1 cellular context compared by ENCODE assay signal in the genomic region with DNA sequence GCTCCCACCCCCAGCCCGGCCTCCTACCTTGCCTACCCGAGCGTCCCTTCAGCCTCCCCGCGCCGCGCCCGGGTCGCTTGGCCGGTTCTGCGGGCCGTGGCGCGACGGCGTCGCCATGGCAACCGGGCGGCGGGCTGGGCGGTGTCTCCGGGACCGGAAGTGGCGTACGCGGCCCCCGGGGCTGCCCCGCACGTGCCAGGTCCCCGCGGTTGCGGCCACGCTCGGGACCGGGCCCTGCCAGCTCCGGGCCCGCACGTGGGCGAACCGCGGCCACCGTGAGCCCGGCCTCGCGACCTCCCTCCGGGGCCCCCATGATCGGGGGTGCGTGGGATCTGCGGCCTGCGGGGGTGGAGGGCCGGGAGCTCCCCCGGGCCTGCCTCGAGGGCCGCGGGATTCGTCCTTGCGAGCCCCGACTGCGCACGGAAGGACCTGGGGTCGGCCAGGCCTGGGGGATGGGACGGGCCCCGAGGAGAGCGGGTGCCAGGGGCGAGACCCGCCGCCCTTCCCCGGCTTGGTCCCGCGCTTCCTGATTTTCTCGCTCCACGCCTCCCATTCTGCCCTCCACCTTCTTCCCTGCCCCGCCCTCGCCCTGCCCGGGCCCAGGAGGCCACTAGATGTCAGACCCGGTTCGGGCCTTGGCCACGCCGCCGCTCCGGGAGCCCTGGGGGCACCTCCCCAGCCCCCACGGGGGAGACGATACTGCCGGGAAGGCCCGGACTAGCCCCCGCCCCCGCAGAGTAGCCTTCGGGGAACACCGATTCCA.
TF ChIP-seq lines count a peak whose summit lies in the region.

Gene CYB561 (minus strand): TSS at position 89 of the 763 bp plus-strand sequence. CDS start 8,759 bp downstream, outside the sequence.

TF ChIP-seq in HepG2, 621 proteins besides CTCF, POLR2A, EP300 and RAD21 (continued from another document):
- TF ChIP-seq IRF1 (CRISPR knock-in tag; IDR thresholded peaks at IDR 0.05; ENCODE audit: low read depth), result no peak
- TF ChIP-seq THAP11 (CRISPR knock-in tag; IDR thresholded peaks at IDR 0.05), result 0 out of 2 replicates have a peak, but pooled peaks have one; percentile 6
- peak; percentile 68 for TF ChIP-seq RFX1 (IDR thresholded peaks at IDR 0.05)
- TF ChIP-seq ZNF329 (CRISPR knock-in tag; IDR thresholded peaks at IDR 0.05; ENCODE audit: low read depth), result 0 out of 2 replicates have a peak, but pooled peaks have one; percentile 73
- no peak for TF ChIP-seq TOE1 (CRISPR knock-in tag; IDR thresholded peaks at IDR 0.05)
- peak; percentile 0 for TF ChIP-seq AGO1 (IDR thresholded peaks at IDR 0.05; ENCODE audit: low read depth, low read length, poor library complexity, severe bottlenecking)
- TF ChIP-seq RFX3 (CRISPR knock-in tag; IDR thresholded peaks at IDR 0.05), result peak; percentile 53; the same call in 1 of the 2 replicates
- TF ChIP-seq, protein P1, sequence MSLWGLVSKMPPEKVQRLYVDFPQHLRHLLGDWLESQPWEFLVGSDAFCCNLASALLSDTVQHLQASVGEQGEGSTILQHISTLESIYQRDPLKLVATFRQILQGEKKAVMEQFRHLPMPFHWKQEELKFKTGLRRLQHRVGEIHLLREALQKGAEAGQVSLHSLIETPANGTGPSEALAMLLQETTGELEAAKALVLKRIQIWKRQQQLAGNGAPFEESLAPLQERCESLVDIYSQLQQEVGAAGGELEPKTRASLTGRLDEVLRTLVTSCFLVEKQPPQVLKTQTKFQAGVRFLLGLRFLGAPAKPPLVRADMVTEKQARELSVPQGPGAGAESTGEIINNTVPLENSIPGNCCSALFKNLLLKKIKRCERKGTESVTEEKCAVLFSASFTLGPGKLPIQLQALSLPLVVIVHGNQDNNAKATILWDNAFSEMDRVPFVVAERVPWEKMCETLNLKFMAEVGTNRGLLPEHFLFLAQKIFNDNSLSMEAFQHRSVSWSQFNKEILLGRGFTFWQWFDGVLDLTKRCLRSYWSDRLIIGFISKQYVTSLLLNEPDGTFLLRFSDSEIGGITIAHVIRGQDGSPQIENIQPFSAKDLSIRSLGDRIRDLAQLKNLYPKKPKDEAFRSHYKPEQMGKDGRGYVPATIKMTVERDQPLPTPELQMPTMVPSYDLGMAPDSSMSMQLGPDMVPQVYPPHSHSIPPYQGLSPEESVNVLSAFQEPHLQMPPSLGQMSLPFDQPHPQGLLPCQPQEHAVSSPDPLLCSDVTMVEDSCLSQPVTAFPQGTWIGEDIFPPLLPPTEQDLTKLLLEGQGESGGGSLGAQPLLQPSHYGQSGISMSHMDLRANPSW (CRISPR knock-in tag; IDR thresholded peaks at IDR 0.05; ENCODE audit: borderline replicate concordance), result no peak
- no peak for TF ChIP-seq SNAPC5 (CRISPR knock-in tag; IDR thresholded peaks at IDR 0.05; ENCODE audit: borderline replicate concordance)
- TF ChIP-seq, protein P2, sequence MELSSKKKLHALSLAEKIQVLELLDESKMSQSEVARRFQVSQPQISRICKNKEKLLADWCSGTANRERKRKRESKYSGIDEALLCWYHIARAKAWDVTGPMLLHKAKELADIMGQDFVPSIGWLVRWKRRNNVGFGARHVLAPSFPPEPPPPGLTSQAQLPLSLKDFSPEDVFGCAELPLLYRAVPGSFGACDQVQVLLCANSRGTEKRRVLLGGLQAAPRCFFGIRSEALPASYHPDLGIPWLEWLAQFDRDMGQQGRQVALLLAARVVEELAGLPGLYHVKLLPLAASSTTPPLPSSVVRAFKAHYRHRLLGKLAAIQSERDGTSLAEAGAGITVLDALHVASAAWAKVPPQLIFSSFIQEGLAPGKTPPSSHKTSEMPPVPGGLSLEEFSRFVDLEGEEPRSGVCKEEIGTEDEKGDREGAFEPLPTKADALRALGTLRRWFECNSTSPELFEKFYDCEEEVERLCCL (CRISPR knock-in tag; IDR thresholded peaks at IDR 0.05; ENCODE audit: borderline replicate concordance), result no peak
- no peak for TF ChIP-seq ZNF333 (CRISPR knock-in tag; IDR thresholded peaks at IDR 0.05; ENCODE audit: borderline replicate concordance)
- TF ChIP-seq JDP2 (CRISPR knock-in tag; IDR thresholded peaks at IDR 0.05; ENCODE audit: borderline replicate concordance), result no peak
- TF ChIP-seq, protein P3, sequence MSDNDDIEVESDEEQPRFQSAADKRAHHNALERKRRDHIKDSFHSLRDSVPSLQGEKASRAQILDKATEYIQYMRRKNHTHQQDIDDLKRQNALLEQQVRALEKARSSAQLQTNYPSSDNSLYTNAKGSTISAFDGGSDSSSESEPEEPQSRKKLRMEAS (IDR thresholded peaks at IDR 0.05), result peak; percentile 75
- no peak for TF ChIP-seq ZNF773 (CRISPR knock-in tag; IDR thresholded peaks at IDR 0.05; ENCODE audit: borderline replicate concordance)
- TF ChIP-seq CHCHD3 (CRISPR knock-in tag; IDR thresholded peaks at IDR 0.05), result 0 out of 2 replicates have a peak, but pooled peaks have one; percentile 31
- TF ChIP-seq MXI1 (IDR thresholded peaks at IDR 0.05; ENCODE audit: borderline replicate concordance, low read depth, low read length), result 0 out of 3 replicates have a peak, but pooled peaks have one; percentile 9
- 0 out of 2 replicates have a peak, but pooled peaks have one; percentile 0 for TF ChIP-seq SALL1 (CRISPR knock-in tag; IDR thresholded peaks at IDR 0.05)
- TF ChIP-seq, protein P4, sequence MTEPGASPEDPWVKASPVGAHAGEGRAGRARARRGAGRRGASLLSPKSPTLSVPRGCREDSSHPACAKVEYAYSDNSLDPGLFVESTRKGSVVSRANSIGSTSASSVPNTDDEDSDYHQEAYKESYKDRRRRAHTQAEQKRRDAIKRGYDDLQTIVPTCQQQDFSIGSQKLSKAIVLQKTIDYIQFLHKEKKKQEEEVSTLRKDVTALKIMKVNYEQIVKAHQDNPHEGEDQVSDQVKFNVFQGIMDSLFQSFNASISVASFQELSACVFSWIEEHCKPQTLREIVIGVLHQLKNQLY (CRISPR knock-in tag; IDR thresholded peaks at IDR 0.05), result no peak
- no peak for TF ChIP-seq HOXD1 (CRISPR knock-in tag; IDR thresholded peaks at IDR 0.05)
- TF ChIP-seq SAFB2 (CRISPR knock-in tag; IDR thresholded peaks at IDR 0.05; ENCODE audit: borderline replicate concordance, low read depth), result no peak
- TF ChIP-seq HOXA9 (CRISPR knock-in tag; IDR thresholded peaks at IDR 0.05; ENCODE audit: borderline replicate concordance), result 0 out of 2 replicates have a peak, but pooled peaks have one; percentile 22
- TF ChIP-seq GABPB1 (CRISPR knock-in tag; IDR thresholded peaks at IDR 0.05), result peak; percentile 80
- TF ChIP-seq MED13 (CRISPR knock-in tag; IDR thresholded peaks at IDR 0.05), result 0 out of 2 replicates have a peak, but pooled peaks have one; percentile 5
- 0 out of 2 replicates have a peak, but pooled peaks have one; percentile 0 for TF ChIP-seq ZBTB42 (CRISPR knock-in tag; IDR thresholded peaks at IDR 0.05)
- TF ChIP-seq GABPA (IDR thresholded peaks at IDR 0.05; ENCODE audit: low read depth, low read length), result peak; percentile 72
- no peak for TF ChIP-seq GABPA (CRISPR knock-in tag; IDR thresholded peaks at IDR 0.05; ENCODE audit: low read depth)
- 0 out of 2 replicates have a peak, but pooled peaks have one; percentile 8 for TF ChIP-seq ZFP82 (CRISPR knock-in tag; IDR thresholded peaks at IDR 0.05; ENCODE audit: borderline replicate concordance)
- TF ChIP-seq, protein P5, sequence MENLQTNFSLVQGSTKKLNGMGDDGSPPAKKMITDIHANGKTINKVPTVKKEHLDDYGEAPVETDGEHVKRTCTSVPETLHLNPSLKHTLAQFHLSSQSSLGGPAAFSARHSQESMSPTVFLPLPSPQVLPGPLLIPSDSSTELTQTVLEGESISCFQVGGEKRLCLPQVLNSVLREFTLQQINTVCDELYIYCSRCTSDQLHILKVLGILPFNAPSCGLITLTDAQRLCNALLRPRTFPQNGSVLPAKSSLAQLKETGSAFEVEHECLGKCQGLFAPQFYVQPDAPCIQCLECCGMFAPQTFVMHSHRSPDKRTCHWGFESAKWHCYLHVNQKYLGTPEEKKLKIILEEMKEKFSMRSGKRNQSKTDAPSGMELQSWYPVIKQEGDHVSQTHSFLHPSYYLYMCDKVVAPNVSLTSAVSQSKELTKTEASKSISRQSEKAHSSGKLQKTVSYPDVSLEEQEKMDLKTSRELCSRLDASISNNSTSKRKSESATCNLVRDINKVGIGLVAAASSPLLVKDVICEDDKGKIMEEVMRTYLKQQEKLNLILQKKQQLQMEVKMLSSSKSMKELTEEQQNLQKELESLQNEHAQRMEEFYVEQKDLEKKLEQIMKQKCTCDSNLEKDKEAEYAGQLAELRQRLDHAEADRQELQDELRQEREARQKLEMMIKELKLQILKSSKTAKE (CRISPR knock-in tag; IDR thresholded peaks at IDR 0.05; ENCODE audit: borderline replicate concordance), result no peak
- TF ChIP-seq, protein P6, sequence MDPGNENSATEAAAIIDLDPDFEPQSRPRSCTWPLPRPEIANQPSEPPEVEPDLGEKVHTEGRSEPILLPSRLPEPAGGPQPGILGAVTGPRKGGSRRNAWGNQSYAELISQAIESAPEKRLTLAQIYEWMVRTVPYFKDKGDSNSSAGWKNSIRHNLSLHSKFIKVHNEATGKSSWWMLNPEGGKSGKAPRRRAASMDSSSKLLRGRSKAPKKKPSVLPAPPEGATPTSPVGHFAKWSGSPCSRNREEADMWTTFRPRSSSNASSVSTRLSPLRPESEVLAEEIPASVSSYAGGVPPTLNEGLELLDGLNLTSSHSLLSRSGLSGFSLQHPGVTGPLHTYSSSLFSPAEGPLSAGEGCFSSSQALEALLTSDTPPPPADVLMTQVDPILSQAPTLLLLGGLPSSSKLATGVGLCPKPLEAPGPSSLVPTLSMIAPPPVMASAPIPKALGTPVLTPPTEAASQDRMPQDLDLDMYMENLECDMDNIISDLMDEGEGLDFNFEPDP (CRISPR knock-in tag; conservative IDR thresholded peaks at IDR 0.05), result no peak
- no peak for TF ChIP-seq KDM3A (CRISPR knock-in tag; IDR thresholded peaks at IDR 0.05; ENCODE audit: low read depth)
- peak; percentile 6; the same call in 1 of the 2 replicates for TF ChIP-seq ZNF574 (CRISPR knock-in tag; IDR thresholded peaks at IDR 0.05)
- 0 out of 2 replicates have a peak, but pooled peaks have one; percentile 6 for TF ChIP-seq SALL2 (CRISPR knock-in tag; IDR thresholded peaks at IDR 0.05)
- TF ChIP-seq CCDC6 (CRISPR knock-in tag; IDR thresholded peaks at IDR 0.05), result peak; percentile 7; the same call in 1 of the 2 replicates
- TF ChIP-seq, protein P7, sequence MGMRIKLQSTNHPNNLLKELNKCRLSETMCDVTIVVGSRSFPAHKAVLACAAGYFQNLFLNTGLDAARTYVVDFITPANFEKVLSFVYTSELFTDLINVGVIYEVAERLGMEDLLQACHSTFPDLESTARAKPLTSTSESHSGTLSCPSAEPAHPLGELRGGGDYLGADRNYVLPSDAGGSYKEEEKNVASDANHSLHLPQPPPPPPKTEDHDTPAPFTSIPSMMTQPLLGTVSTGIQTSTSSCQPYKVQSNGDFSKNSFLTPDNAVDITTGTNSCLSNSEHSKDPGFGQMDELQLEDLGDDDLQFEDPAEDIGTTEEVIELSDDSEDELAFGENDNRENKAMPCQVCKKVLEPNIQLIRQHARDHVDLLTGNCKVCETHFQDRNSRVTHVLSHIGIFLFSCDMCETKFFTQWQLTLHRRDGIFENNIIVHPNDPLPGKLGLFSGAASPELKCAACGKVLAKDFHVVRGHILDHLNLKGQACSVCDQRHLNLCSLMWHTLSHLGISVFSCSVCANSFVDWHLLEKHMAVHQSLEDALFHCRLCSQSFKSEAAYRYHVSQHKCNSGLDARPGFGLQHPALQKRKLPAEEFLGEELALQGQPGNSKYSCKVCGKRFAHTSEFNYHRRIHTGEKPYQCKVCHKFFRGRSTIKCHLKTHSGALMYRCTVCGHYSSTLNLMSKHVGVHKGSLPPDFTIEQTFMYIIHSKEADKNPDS (CRISPR knock-in tag; IDR thresholded peaks at IDR 0.05), result no peak
- no peak for TF ChIP-seq ZBTB1 (CRISPR knock-in tag; IDR thresholded peaks at IDR 0.05; ENCODE audit: borderline replicate concordance)
- peak; percentile 72; the same call in 1 of the 2 replicates for TF ChIP-seq TMF1 (CRISPR knock-in tag; IDR thresholded peaks at IDR 0.05; ENCODE audit: low read depth)
- no peak for TF ChIP-seq ZNF775 (CRISPR knock-in tag; IDR thresholded peaks at IDR 0.05; ENCODE audit: borderline replicate concordance)
- TF ChIP-seq NFKB2 (CRISPR knock-in tag; IDR thresholded peaks at IDR 0.05; ENCODE audit: borderline replicate concordance), result 0 out of 2 replicates have a peak, but pooled peaks have one; percentile 19
- no peak for TF ChIP-seq PRMT3 (CRISPR knock-in tag; IDR thresholded peaks at IDR 0.05; ENCODE audit: borderline replicate concordance, low read depth)
- TF ChIP-seq ZSCAN12 (CRISPR knock-in tag; IDR thresholded peaks at IDR 0.05), result no peak
- peak; percentile 85 for TF ChIP-seq BHLHE40 (IDR thresholded peaks at IDR 0.05; ENCODE audit: low read length)
- TF ChIP-seq, protein P8, sequence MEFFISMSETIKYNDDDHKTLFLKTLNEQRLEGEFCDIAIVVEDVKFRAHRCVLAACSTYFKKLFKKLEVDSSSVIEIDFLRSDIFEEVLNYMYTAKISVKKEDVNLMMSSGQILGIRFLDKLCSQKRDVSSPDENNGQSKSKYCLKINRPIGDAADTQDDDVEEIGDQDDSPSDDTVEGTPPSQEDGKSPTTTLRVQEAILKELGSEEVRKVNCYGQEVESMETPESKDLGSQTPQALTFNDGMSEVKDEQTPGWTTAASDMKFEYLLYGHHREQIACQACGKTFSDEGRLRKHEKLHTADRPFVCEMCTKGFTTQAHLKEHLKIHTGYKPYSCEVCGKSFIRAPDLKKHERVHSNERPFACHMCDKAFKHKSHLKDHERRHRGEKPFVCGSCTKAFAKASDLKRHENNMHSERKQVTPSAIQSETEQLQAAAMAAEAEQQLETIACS (CRISPR knock-in tag; IDR thresholded peaks at IDR 0.05), result peak; percentile 7; the same call in 1 of the 2 replicates
- no peak for TF ChIP-seq ZNF792 (CRISPR knock-in tag; IDR thresholded peaks at IDR 0.05)
